10 cellular contexts compared by ENCODE assay signal in genomic region chr2:191846787-191847620, GRCh38. TPM values are rescaled to one million over a fixed set of nuclear protein-coding genes. Genes with fewer than 3 reads are reported as not detected.
A peak's percentile ranks its signal among the peaks of the same experiment; 100 is the strongest.
DNase-seq lines count a peak whose midpoint lies in the region.
"Had no signal": no experiment of that assay in that cellular context is flagged by ENCODE, and none has a peak within 500 bp of the region (broad histone marks: within the 10 kb centered on the region; RNA-seq: fewer than 3 reads in every experiment).

A gene with protein sequence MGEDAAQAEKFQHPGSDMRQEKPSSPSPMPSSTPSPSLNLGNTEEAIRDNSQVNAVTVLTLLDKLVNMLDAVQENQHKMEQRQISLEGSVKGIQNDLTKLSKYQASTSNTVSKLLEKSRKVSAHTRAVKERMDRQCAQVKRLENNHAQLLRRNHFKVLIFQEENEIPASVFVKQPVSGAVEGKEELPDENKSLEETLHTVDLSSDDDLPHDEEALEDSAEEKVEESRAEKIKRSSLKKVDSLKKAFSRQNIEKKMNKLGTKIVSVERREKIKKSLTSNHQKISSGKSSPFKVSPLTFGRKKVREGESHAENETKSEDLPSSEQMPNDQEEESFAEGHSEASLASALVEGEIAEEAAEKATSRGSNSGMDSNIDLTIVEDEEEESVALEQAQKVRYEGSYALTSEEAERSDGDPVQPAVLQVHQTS (minus strand): TSS chr2:191847088. CDS start chr2:191846925, 163 bp downstream.

- H3K36me3 ChIP-seq in SJCRH30 = 0 out of 2 replicates have a peak, but pooled peaks cover 4% of the 10 kb centered on the region

- peak; percentile 50 for DNase-seq in NCI-H510A treated with DMSO at 0.1 percent for 48 hours (lab: John Stamatoyannopoulos, UW)
- DNase-seq in NCI-H510A (lab: John Stamatoyannopoulos, UW) = no peak
- DNase-seq in SJCRH30 = peak; percentile 88 to 92
- DNase-seq in fibroblast of peridontal ligament (ENCODE audit: extremely low read depth) = peak; percentile 96
- DNase-seq in pons (ENCODE audit: low spot score) = peak; percentile 22
- DNase-seq in activated CD8-positive, alpha-beta memory T cell treated with anti-CD3 and anti-CD28 coated beads, Interleukin-2, amount 50 U/mL, for 4 hours = no peak
- no peak for DNase-seq in stimulated activated CD4-positive, alpha-beta T cell treated with anti-CD3 and anti-CD28 coated beads, Interleukin-2, amount 100 ng/mL, for 48 hours
- no peak for DNase-seq in LoVo (ENCODE audit: low spot score)

- peak within 1 kb of the TSS; percentile 42 for H3K27ac ChIP-seq in SJCRH30
- H3K27ac ChIP-seq: C4-2B had no signal

- H3K4me1 ChIP-seq in SJCRH30 = peaks cover 41% of the 10 kb centered on the region

- H3K27me3 ChIP-seq in SJCRH30 = no peaks in the 10 kb centered on the region

- H3K4me3 ChIP-seq in SJCRH30 = peak within 1 kb of the TSS; percentile 38

- no peaks in the 10 kb centered on the region for H3K9me3 ChIP-seq in SJCRH30 (replicated peaks)

RNA-seq across cellular contexts. Expression of the gene that starts here (rescaled TPM):
- 8.6 and 10.2 TPM in 2 replicates for total RNA-seq in SJCRH30 (2014; rRNA removed; shearing (Covaris generic))
- total RNA-seq: T-helper 2 cell treated with Interferon-gamma antibody and Interleukin-4, amounts not matched to agents 100 ng/mL and 5 ng/mL, for 36 hours had no signal

Comparison
In these comparisons a context has a peak if more than half of its experiments do, and no peak if none do; other contexts are left out.
1. DNase-seq: peak in NCI-H510A treated with DMSO at 0.1 percent for 48 hours (single experiment), SJCRH30 (2 of 2), fibroblast of peridontal ligament (single experiment) and pons (single experiment); none in NCI-H510A (single experiment), activated CD8-positive, alpha-beta memory T cell treated with anti-CD3 and anti-CD28 coated beads, Interleukin-2, amount 50 U/mL, for 4 hours (single experiment), stimulated activated CD4-positive, alpha-beta T cell treated with anti-CD3 and anti-CD28 coated beads, Interleukin-2, amount 100 ng/mL, for 48 hours (0 of 2) and LoVo (single experiment).